31 cellular contexts compared by ENCODE assay signal in the genomic region with DNA sequence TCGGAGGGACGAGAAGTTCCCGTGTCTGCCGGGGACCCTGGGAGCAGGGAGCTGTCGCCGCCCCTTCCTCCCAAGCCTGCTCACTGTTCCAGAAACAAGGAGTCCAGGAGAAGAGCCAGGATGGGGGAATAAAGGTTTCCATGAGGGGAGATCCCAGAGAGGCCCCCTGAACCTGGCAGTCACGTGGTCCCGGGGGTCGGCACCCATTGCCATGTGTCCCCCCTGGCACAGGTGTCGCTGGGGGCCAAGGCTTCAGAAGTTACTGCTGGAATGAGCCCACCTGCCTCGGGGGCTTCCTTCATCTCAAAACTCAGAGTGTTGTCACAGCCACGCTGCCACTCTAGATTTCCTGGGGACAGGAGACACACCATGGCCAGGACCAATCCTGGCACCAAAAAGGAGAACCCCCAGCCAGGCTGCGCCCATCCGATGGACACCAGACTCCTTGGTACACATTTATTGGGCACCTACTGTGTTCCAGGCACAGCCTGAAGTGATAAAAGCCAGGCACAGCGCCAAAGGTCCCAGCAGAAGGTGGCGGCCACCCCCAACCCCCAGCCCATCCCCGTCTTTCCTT. TPM values are rescaled to one million over a fixed set of nuclear protein-coding genes. Genes with fewer than 3 reads are reported as not detected.
A peak's percentile ranks its signal among the peaks of the same experiment; 100 is the strongest.
DNase-seq lines count a peak whose midpoint lies in the region; ATAC-seq, FAIRE-seq and TF ChIP-seq lines count a peak whose summit lies in the region.
"Had no signal": no experiment of that assay in that cellular context is flagged by ENCODE, and none has a peak within 500 bp of the region (broad histone marks: within the 10 kb centered on the region; RNA-seq: fewer than 3 reads in every experiment).

No MANE protein-coding gene starts in this region.

- POLR2A ChIA-PET in HepG2 (lab: Yijun Ruan, JAX), result no interaction called here
- POLR2A ChIA-PET in T-cell (lab: Charles Lee), result no interaction called here

- H3K4me1 Mint-ChIP-seq in T-cell, result no peaks in the 10 kb centered on the region
- H3K4me1 Mint-ChIP-seq: CD14-positive monocyte; CD4-positive, alpha-beta memory T cell; CD4-positive, CD25-positive, alpha-beta regulatory T cell; CD8-positive, alpha-beta memory T cell had no signal

- H3K4me3 Mint-ChIP-seq in T-cell, result no peak overlapping the region
- H3K4me3 Mint-ChIP-seq: CD14-positive monocyte; CD4-positive, alpha-beta memory T cell; CD4-positive, CD25-positive, alpha-beta regulatory T cell; CD8-positive, alpha-beta memory T cell had no signal

- no peaks in the 10 kb centered on the region for H3K79me1 ChIP-seq in neuronal stem cell (ENCODE audit: low read depth, low read length)

- no peak for TF ChIP-seq EP300 in HepG2 (IDR thresholded peaks at IDR 0.05; ENCODE audit: low read depth in 2 of 2, low read length in 2 of 2)
- TF ChIP-seq EP300 in HepG2 (CRISPR knock-in tag; IDR thresholded peaks at IDR 0.05; ENCODE audit: borderline replicate concordance), result no peak

- 2% methylated on average over 11 of the region's 17 CpGs for WGBS in HepG2 (ENCODE audit: low lambda C conversion rate)
- 36% methylated on average over 8 of the region's 17 CpGs for WGBS in right lobe of liver (ENCODE audit: insufficient coverage, low coverage, low lambda C conversion rate, missing lambda C conversion rate)
- WGBS in neuronal stem cell (ENCODE audit: extremely low coverage in 2 of 2, insufficient read length in 2 of 2, insufficient replicate concordance in 1 of 2), 2 donors, result no CpG with 5 or more reads among the region's 17 CpGs

- H3K4me3 ChIP-seq in HepG2 (replicated peaks in 1 of 3; ENCODE audit: insufficient read depth in 1 of 3, low read depth in 2 of 3, low read length in 3 of 3) (no peak overlapping the region), right lobe of liver (no peak overlapping the region), neuronal stem cell (ENCODE audit: low read length in 2 of 2) (no peak overlapping the region)
- H3K4me3 ChIP-seq in BLaER1 treated with 17β-estradiol and CSF1 and Interleukin-3, amounts not matched to agents 10 nM and 100 nM, result no peak overlapping the region
- H3K4me3 ChIP-seq: GM12878 had no signal

- peak overlapping the region; percentile 62 for H2BK15ac ChIP-seq in neuronal stem cell (ENCODE audit: low read length)

- H3K27me3 Mint-ChIP-seq in T-cell, result peaks cover 15 to 35% of the 10 kb centered on the region in 2 donors
- H3K27me3 Mint-ChIP-seq: CD4-positive, CD25-positive, alpha-beta regulatory T cell had no signal

- in situ Hi-C loops in HepG2 (cut with HindIII; ENCODE audit: extremely low pct_ligation_motif_present, low pct_unique_long_range_greater_than_20kb), result no loop called here

- no peak overlapping the region for H3K4ac ChIP-seq in neuronal stem cell (ENCODE audit: low read length)

- no peaks in the 10 kb centered on the region for H3K79me2 ChIP-seq in HepG2 (ENCODE audit: insufficient read depth, low read length)

- H3K4me1 ChIP-seq in HepG2 (ENCODE audit: insufficient read depth, low read length) (no peaks in the 10 kb centered on the region), right lobe of liver (no peaks in the 10 kb centered on the region), neuronal stem cell (ENCODE audit: control insufficient read depth in 2 of 2, insufficient read depth in 1 of 2, low read depth in 1 of 2, low read length in 2 of 2) (peaks cover 0 to 4% of the 10 kb centered on the region in 2 donors)
- peaks cover 17 to 71% (median 65%) of the 10 kb centered on the region in 10 experiments for H3K4me1 ChIP-seq in BLaER1 treated with 17β-estradiol and CSF1 and Interleukin-3, amounts not matched to agents 10 nM and 100 nM
- H3K4me1 ChIP-seq: BE2C had no signal

- no peak overlapping the region for H4K8ac ChIP-seq in neuronal stem cell (ENCODE audit: low read depth, low read length)

- H2AK5ac ChIP-seq in neuronal stem cell (ENCODE audit: low read depth, low read length), result peak overlapping the region; percentile 47

- no peak for TF ChIP-seq CTCF in HepG2 (CRISPR knock-in tag; IDR thresholded peaks at IDR 0.05)
- no peak for TF ChIP-seq CTCF in right lobe of liver (IDR thresholded peaks at IDR 0.05)

- H3K27ac Mint-ChIP-seq in T-cell, result no peak overlapping the region
- H3K27ac Mint-ChIP-seq: CD14-positive monocyte; CD4-positive, alpha-beta memory T cell; CD4-positive, CD25-positive, alpha-beta regulatory T cell; CD8-positive, alpha-beta memory T cell had no signal

- H3K9me3 Mint-ChIP-seq in T-cell, result no peaks in the 10 kb centered on the region
- H3K9me3 Mint-ChIP-seq: CD14-positive monocyte; CD4-positive, alpha-beta memory T cell; CD4-positive, CD25-positive, alpha-beta regulatory T cell had no signal

- DNase-seq in HepG2 (ENCODE audit: low spot score) (no peak), right lobe of liver (no peak), neuronal stem cell (ENCODE audit: low spot score) (no peak), T-cell (no peak)
- DNase-seq: 8988T; ACHN; BE2C; C1 segment of cervical spinal cord; CD4-positive, alpha-beta memory T cell; CD4-positive, CD25-positive, alpha-beta regulatory T cell; CD8-positive, alpha-beta memory T cell; COR-L47; DMS 273 treated with DMSO at 0.1 percent for 48 hours; DMS153; DMS53; DMS79; DND-41; EL; GDM1 had no signal

- peak overlapping the region; percentile 13 for H2BK120ac ChIP-seq in neuronal stem cell (ENCODE audit: low read depth, low read length)

- no peak overlapping the region for H3K23ac ChIP-seq in neuronal stem cell (ENCODE audit: low read depth, low read length, poor library complexity)

- H4K20me1 ChIP-seq in HepG2 (ENCODE audit: insufficient read depth, low read length), result no peaks in the 10 kb centered on the region
- peaks cover 0 to 9% (median 0%) of the 10 kb centered on the region in 11 experiments; a peak in 6 of 22 replicates for H4K20me1 ChIP-seq in BLaER1 treated with 17β-estradiol and CSF1 and Interleukin-3, amounts not matched to agents 10 nM and 100 nM

- intact Hi-C loops in HepG2 (cut with micrococcal nuclease; ENCODE audit: unreplicated experiment) (no loop called here), right lobe of liver (cut with DNase I) (no loop called here)

- H2BK5ac ChIP-seq in neuronal stem cell (ENCODE audit: low read length), result peak overlapping the region; percentile 42

- H3K27me3 ChIP-seq in HepG2 (ENCODE audit: control insufficient read depth in 1 of 2, insufficient read depth in 2 of 2, low read length in 2 of 2) (peaks cover 14 to 84% of the 10 kb centered on the region in 2 experiments), right lobe of liver (no peaks in the 10 kb centered on the region), neuronal stem cell (ENCODE audit: control insufficient read depth in 3 of 3, insufficient read depth in 3 of 3, low read depth in 1 of 3, low read length in 3 of 3) (peaks cover 0 to 28% (median 4%) of the 10 kb centered on the region in 3 experiments)
- peaks cover 0 to 20% (median 0%) of the 10 kb centered on the region in 11 experiments; a peak in 6 of 22 replicates for H3K27me3 ChIP-seq in BLaER1 treated with 17β-estradiol and CSF1 and Interleukin-3, amounts not matched to agents 10 nM and 100 nM

- no peak overlapping the region for H3K27ac ChIP-seq in HepG2 (ENCODE audit: extremely low read length, insufficient read depth, low read length)
- H3K27ac ChIP-seq in right lobe of liver, result no peak overlapping the region
- no peak overlapping the region for H3K27ac ChIP-seq in BLaER1 treated with 17β-estradiol and CSF1 and Interleukin-3, amounts not matched to agents 10 nM and 100 nM
- H3K27ac ChIP-seq in neuronal stem cell (replicated peaks; ENCODE audit: low read length), result no peak overlapping the region

- H3K36me3 Mint-ChIP-seq in T-cell, result no peaks in the 10 kb centered on the region
- H3K36me3 Mint-ChIP-seq: CD14-positive monocyte; CD4-positive, alpha-beta memory T cell; CD4-positive, CD25-positive, alpha-beta regulatory T cell; CD8-positive, alpha-beta memory T cell had no signal

- H4K91ac ChIP-seq in neuronal stem cell (ENCODE audit: low read depth, low read length, poor library complexity), result no peak overlapping the region

- H2AFZ ChIP-seq in HepG2 (ENCODE audit: low read length) (no peak overlapping the region), neuronal stem cell (ENCODE audit: low read length) (no peak overlapping the region)

- H3K9ac ChIP-seq in HepG2 (ENCODE audit: insufficient read depth, low read depth, low read length) (no peak overlapping the region), neuronal stem cell (ENCODE audit: low read depth, low read length, poor library complexity) (no peak overlapping the region)
- H3K9ac ChIP-seq in BLaER1 treated with 17β-estradiol and CSF1 and Interleukin-3, amounts not matched to agents 10 nM and 100 nM, result no peak overlapping the region

- H3K9me3 ChIP-seq in HepG2 (ENCODE audit: low read length) (no peaks in the 10 kb centered on the region), right lobe of liver (no peaks in the 10 kb centered on the region), neuronal stem cell (replicated peaks in 1 of 2; ENCODE audit: control insufficient read depth in 2 of 2, insufficient read depth in 1 of 2, low read depth in 1 of 2, low read length in 2 of 2) (no peaks in the 10 kb centered on the region)
- no peaks in the 10 kb centered on the region for H3K9me3 ChIP-seq in BLaER1 treated with 17β-estradiol and CSF1 and Interleukin-3, amounts not matched to agents 10 nM and 100 nM (replicated peaks in 1 of 11)
- H3K9me3 ChIP-seq: BE2C had no signal

- CTCF ChIA-PET in HepG2 (lab: Yijun Ruan, JAX; ENCODE audit: low intra/inter-chr PET ratio, low total read pairs) (no interaction called here), T-cell (lab: Charles Lee) (no interaction called here)

- no peak for TF ChIP-seq RAD21 in HepG2 (CRISPR knock-in tag; IDR thresholded peaks at IDR 0.05)

- BruUV-seq in HepG2 (replicated peaks; lab: Mats Ljungman, UMichigan), result no TSS peak

- no peak for ATAC-seq in HepG2
- no peak for ATAC-seq in right lobe of liver
- ATAC-seq in HG02870 (IDR thresholded peaks at IDR 0.05; ENCODE audit: unreplicated experiment), result no peak
- no peak for ATAC-seq in T-cell (replicated peaks in 1 of 4)
- no peak for ATAC-seq in HG03045 (IDR thresholded peaks at IDR 0.05; ENCODE audit: unreplicated experiment)
- ATAC-seq: GM12878 had no signal

- H3K4me2 ChIP-seq in HepG2 (ENCODE audit: low read depth, low read length) (no peak overlapping the region), neuronal stem cell (ENCODE audit: insufficient read depth, low read length, poor library complexity, severe bottlenecking) (no peak overlapping the region)
- peak overlapping the region in 7 of 11 experiments; percentile 54 to 89 (median 73); a peak in 10 of 22 replicates for H3K4me2 ChIP-seq in BLaER1 treated with 17β-estradiol and CSF1 and Interleukin-3, amounts not matched to agents 10 nM and 100 nM

- H3K18ac ChIP-seq in neuronal stem cell (ENCODE audit: low read length), result peak overlapping the region; percentile 85

- no peak for FAIRE-seq in HepG2 (lab: Jason Lieb, UNC)
- FAIRE-seq: A204.1, GM12878, GM12892, GM18507 had no signal

- H3K14ac ChIP-seq in neuronal stem cell (ENCODE audit: low read length), result no peak overlapping the region

- H2BK12ac ChIP-seq in neuronal stem cell (ENCODE audit: low read length), result peak overlapping the region; percentile 35

- TF ChIP-seq POLR2A in HepG2 (IDR thresholded peaks at IDR 0.05; ENCODE audit: insufficient read depth in 1 of 2, low read depth in 2 of 2, low read length in 2 of 2) (no peak), right lobe of liver (IDR thresholded peaks at IDR 0.05) (no peak)

- H3K36me3 ChIP-seq in HepG2 (replicated peaks in 1 of 2; ENCODE audit: control insufficient read depth in 1 of 2, insufficient read depth in 2 of 2, low read length in 2 of 2) (no peaks in the 10 kb centered on the region), right lobe of liver (no peaks in the 10 kb centered on the region), neuronal stem cell (replicated peaks in 1 of 2; ENCODE audit: control insufficient read depth in 2 of 2, insufficient read depth in 2 of 2, low read length in 2 of 2) (peaks cover 0 to 1% of the 10 kb centered on the region in 2 donors)
- H3K36me3 ChIP-seq in BLaER1 treated with 17β-estradiol and CSF1 and Interleukin-3, amounts not matched to agents 10 nM and 100 nM, result no peaks in the 10 kb centered on the region
- H3K36me3 ChIP-seq: BE2C had no signal

RNA-seq across cellular contexts. Expression of gene RBFOX3, which starts 19.7 kb away (rescaled TPM):
- total RNA-seq in HepG2 (2016; rRNA removed; fragmentation: Illumina TruSeq; extraction: Trizol) (not detected in 2 replicates), right lobe of liver (not detected), T-cell (not detected)
- total RNA-seq in HepG2 (2016; cell fraction: cytosol; rRNA removed; fragmentation: Illumina TruSeq; extraction: Trizol; ENCODE audit: low read depth), result not detected in 2 replicates
- not detected in 2 replicates for total RNA-seq in HepG2 (2016; cell fraction: insoluble cytoplasmic fraction; rRNA removed; fragmentation: Illumina TruSeq; extraction: Trizol)
- not detected in 2 replicates for total RNA-seq in HepG2 (2016; cell fraction: membrane; rRNA removed; fragmentation: Illumina TruSeq; extraction: Trizol)
- total RNA-seq in HepG2 (2016; cell fraction: nucleus; rRNA removed; fragmentation: Illumina TruSeq; extraction: Trizol), result not detected in 2 replicates
- polyA plus RNA-seq in HepG2 (2011; rRNA removed), result not detected in 2 replicates
- polyA plus RNA-seq in HepG2 (2011; cell fraction: cytosol; rRNA removed), result 0.03 TPM in 1 of 2 replicates, not detected in the other
- not detected in 2 replicates for polyA plus RNA-seq in HepG2 (2011; cell fraction: nucleus; rRNA removed)
- polyA plus RNA-seq in HepG2 (2012), result 0.25 TPM in 1 of 2 replicates, not detected in the other
- not detected in 2 replicates for polyA plus RNA-seq in HepG2 (2016; cell fraction: cytosol; fragmentation: Illumina TruSeq; extraction: Trizol; ENCODE audit: low read depth)
- polyA plus RNA-seq in HepG2 (2016; cell fraction: insoluble cytoplasmic fraction; fragmentation: Illumina TruSeq; extraction: Trizol; ENCODE audit: low read depth), result not detected in 2 replicates
- not detected in 2 replicates for polyA plus RNA-seq in HepG2 (2016; cell fraction: membrane; fragmentation: Illumina TruSeq; extraction: Trizol; ENCODE audit: low read depth)
- not detected in 2 replicates for polyA plus RNA-seq in HepG2 (2016; cell fraction: nucleus; fragmentation: Illumina TruSeq; extraction: Trizol; ENCODE audit: insufficient read depth, low read depth)
- 0.05 TPM in 1 of 2 replicates, not detected in the other for polyA minus RNA-seq in HepG2 (2011; rRNA and poly(A)+ RNA removed; ENCODE audit: low replicate concordance)
- polyA minus RNA-seq in HepG2 (2011; cell fraction: cytosol; rRNA and poly(A)+ RNA removed), result not detected in 2 replicates
- polyA minus RNA-seq in HepG2 (2011; cell fraction: nucleus; rRNA and poly(A)+ RNA removed), result not detected in 2 replicates
- polyA plus RNA-seq in neuronal stem cell (2013, experiment 1 of 2), result 13.0 TPM
- 12.5 TPM for polyA plus RNA-seq in neuronal stem cell (2013, experiment 2 of 2)
- total RNA-seq: A673; CD4-positive, alpha-beta memory T cell; CD4-positive, CD25-positive, alpha-beta regulatory T cell; CD8-positive, alpha-beta memory T cell; Daoy; G401; GM12878 had no signal
- polyA plus RNA-seq: AG04450; CD14-positive monocyte; CD8-positive, alpha-beta memory T cell had no signal

Comparison
In these comparisons a context has a peak if more than half of its experiments do, and no peak if none do; other contexts are left out.
1. H3K4me2 ChIP-seq: peak in BLaER1 treated with 17β-estradiol and CSF1 and Interleukin-3, amounts not matched to agents 10 nM and 100 nM (7 of 11); none in HepG2 (single experiment) and neuronal stem cell (single experiment).